In genomic region chr12:127381043-127381668, GRCh38 we compare ENCODE assay signal across 9 cellular contexts.
DNase-seq lines count a peak whose midpoint lies in the region; ATAC-seq and TF ChIP-seq lines count a peak whose summit lies in the region.
"Had no signal": no experiment of that assay in that cellular context is flagged by ENCODE, and none has a peak within 500 bp of the region (broad histone marks: within the 10 kb centered on the region; RNA-seq: fewer than 3 reads in every experiment).

No MANE protein-coding gene starts in this region.

- peak; percentile 87 for ATAC-seq in GM18505 (IDR thresholded peaks at IDR 0.05; ENCODE audit: unreplicated experiment)
- ATAC-seq in HG03196 (IDR thresholded peaks at IDR 0.05; ENCODE audit: unreplicated experiment): peak; percentile 79

- H3K9ac ChIP-seq in OCI-LY3 (ENCODE audit: low read length) (no peak overlapping the region), smooth muscle cell (ENCODE audit: low read depth) (no peak overlapping the region)

- no peak overlapping the region for H3K27ac ChIP-seq in OCI-LY3 (ENCODE audit: low read length)
- no peak overlapping the region for H3K27ac ChIP-seq in smooth muscle cell (ENCODE audit: low read depth)

- H3K4me1 ChIP-seq in OCI-LY3 (ENCODE audit: low read length) (no peaks in the 10 kb centered on the region), smooth muscle cell (ENCODE audit: low read depth) (no peaks in the 10 kb centered on the region)
- H3K4me1 ChIP-seq: HAP-1 had no signal

- H3K36me3 ChIP-seq in OCI-LY3 (replicated peaks; ENCODE audit: low read depth, low read length): no peaks in the 10 kb centered on the region
- no peaks in the 10 kb centered on the region for H3K36me3 ChIP-seq in smooth muscle cell (ENCODE audit: low read depth)
- H3K36me3 ChIP-seq: HAP-1 had no signal

- TF ChIP-seq POLR2A in GM18505 (IDR thresholded peaks at IDR 0.05; ENCODE audit: borderline replicate concordance, extremely low read depth, insufficient read depth, insufficient read length): no peak

- H3K79me2 ChIP-seq in OCI-LY3 (ENCODE audit: low read length): no peaks in the 10 kb centered on the region
- no peaks in the 10 kb centered on the region for H3K79me2 ChIP-seq in smooth muscle cell (ENCODE audit: low read depth)

- DNase-seq in AG08396 (ENCODE audit: low spot score): peak; percentile 83
- peak; percentile 2 for DNase-seq in amniotic epithelial cell (ENCODE audit: low read depth)
- DNase-seq in hippocampal formation (lab: John Stamatoyannopoulos, UW): peak; percentile 6 to 7
- no peak for DNase-seq in smooth muscle cell (lab: John Stamatoyannopoulos, UW; ENCODE audit: unreplicated experiment)
- no peak for DNase-seq in NCI-H524 treated with DMSO at 0.1 percent for 48 hours (lab: John Stamatoyannopoulos, UW)

- H4K20me1 ChIP-seq in OCI-LY3 (ENCODE audit: insufficient read depth, low read length) (no peaks in the 10 kb centered on the region), smooth muscle cell (ENCODE audit: low read depth) (no peaks in the 10 kb centered on the region)

- H3K4me3 ChIP-seq in OCI-LY3 (ENCODE audit: low read length): peak overlapping the region; percentile 73
- peak overlapping the region; percentile 20 for H3K4me3 ChIP-seq in smooth muscle cell
- H3K4me3 ChIP-seq: HAP-1 had no signal

- TF ChIP-seq CTCF in OCI-LY3 (IDR thresholded peaks at IDR 0.05; ENCODE audit: low read depth, low read length) (peak; percentile 82), smooth muscle cell (IDR thresholded peaks at IDR 0.05; ENCODE audit: borderline replicate concordance, insufficient read depth, poor library complexity, severe bottlenecking) (peak; percentile 97)

- H2AFZ ChIP-seq in OCI-LY3 (ENCODE audit: low read depth, low read length) (peak overlapping the region; percentile 75), smooth muscle cell (ENCODE audit: low read depth) (no peak overlapping the region)

- H3K4me2 ChIP-seq in OCI-LY3 (ENCODE audit: low read length) (peak overlapping the region; percentile 81), smooth muscle cell (peak overlapping the region; percentile 82)

- 0 out of 2 replicates have a peak, but pooled peaks cover 2% of the 10 kb centered on the region for H3K27me3 ChIP-seq in OCI-LY3 (ENCODE audit: low read depth, low read length)
- no peaks in the 10 kb centered on the region for H3K27me3 ChIP-seq in smooth muscle cell (ENCODE audit: low read depth)

- 7% methylated on average over 23 of the region's 33 CpGs for WGBS in smooth muscle cell (ENCODE audit: low lambda C conversion rate)

- no peaks in the 10 kb centered on the region for H3K9me3 ChIP-seq in OCI-LY3 (ENCODE audit: insufficient read depth, low read length)
- H3K9me3 ChIP-seq in smooth muscle cell (replicated peaks; ENCODE audit: low read depth): no peaks in the 10 kb centered on the region
- H3K9me3 ChIP-seq: HAP-1 had no signal

- H3F3A ChIP-seq in smooth muscle cell (ENCODE audit: low read depth): no peaks in the 10 kb centered on the region

Comparison
In these comparisons a context has a peak if more than half of its experiments do, and no peak if none do; other contexts are left out.
1. DNase-seq: peak in AG08396 (single experiment), amniotic epithelial cell (single experiment) and hippocampal formation (2 of 2); none in smooth muscle cell (single experiment) and NCI-H524 treated with DMSO at 0.1 percent for 48 hours (single experiment).